ENCODE assay signal across 9 cellular contexts in genomic region chr11:44538375-44539054, GRCh38. TPM values are rescaled to one million over a fixed set of nuclear protein-coding genes. Genes with fewer than 3 reads are reported as not detected.
DNase-seq lines count a peak whose midpoint lies in the region; ATAC-seq and TF ChIP-seq lines count a peak whose summit lies in the region.
"Had no signal": no experiment of that assay in that cellular context is flagged by ENCODE, and none has a peak within 500 bp of the region (broad histone marks: within the 10 kb centered on the region; RNA-seq: fewer than 3 reads in every experiment).

No MANE protein-coding gene starts in this region.

- H3K4me3 Mint-ChIP-seq in nephron = no peak overlapping the region

- H4K20me1 ChIP-seq in PC-3 (ENCODE audit: low read length) = no peaks in the 10 kb centered on the region

- H3K36me3 ChIP-seq in PC-3 (ENCODE audit: low read depth, low read length) = no peaks in the 10 kb centered on the region

- CTCF ChIA-PET in PC-3 (lab: Charles Lee) = no interaction called here

- TF ChIP-seq CTCF in PC-3 (conservative IDR thresholded peaks at IDR 0.05; ENCODE audit: low read depth, low read length) = peak; percentile 91
- peak; percentile 97 to 99 (median 97) for TF ChIP-seq CTCF in nephron (IDR thresholded peaks at IDR 0.05; ENCODE audit: unreplicated experiment in 3 of 3)

- peak; percentile 100 for TF ChIP-seq RAD21 in Ishikawa (IDR thresholded peaks at IDR 0.05; ENCODE audit: low read depth)

- POLR2A ChIA-PET in PC-3 (lab: Charles Lee; ENCODE audit: unreplicated experiment) = no interaction called here

- intact Hi-C loops in PC-3 (cut with micrococcal nuclease) = loop anchor here (1.0 kb wide), 5 partner anchors 15 to 444 kb away; no protein-coding TSS in a partner anchor

- ATAC-seq in GM19463 (IDR thresholded peaks at IDR 0.05; ENCODE audit: unreplicated experiment) (peak; percentile 92), PC-3 (peak; percentile 98)
- peak; percentile 90 for ATAC-seq in stimulated activated naive CD8-positive, alpha-beta T cell treated with anti-CD3 and anti-CD28 coated beads, Interleukin-15, Interleukin-2, amounts not matched to agents 100 U/mL and 50 U/mL, for 24 hours

- no peak overlapping the region for H3K4me2 ChIP-seq in PC-3 (ENCODE audit: low read length)

- BruUV-seq in PC-3 (replicated peaks; lab: Mats Ljungman, UMichigan) = no TSS peak

- no peaks in the 10 kb centered on the region for H3K9me3 ChIP-seq in PC-3 (ENCODE audit: low read length)

- no peak overlapping the region for H3K9ac ChIP-seq in PC-3 (ENCODE audit: low read length)

- no peaks in the 10 kb centered on the region for H3K9me2 ChIP-seq in PC-3 (replicated peaks; ENCODE audit: low read length)

- no peaks in the 10 kb centered on the region for H3K9me3 Mint-ChIP-seq in nephron

- DNase-seq in C1 segment of cervical spinal cord (lab: John Stamatoyannopoulos, UW) (peak in 12 of 14 donors; percentile 1 to 81 (median 46)), PC-3 (peak; percentile 73), activated T-cell treated with anti-CD3 and anti-CD28 coated beads for 24 hours (ENCODE audit: low read depth) (peak; percentile 67), fibroblast of gingiva (ENCODE audit: low read depth) (peak; percentile 51)
- DNase-seq in stimulated activated naive CD8-positive, alpha-beta T cell treated with anti-CD3 and anti-CD28 coated beads, Interleukin-15, Interleukin-2, amounts not matched to agents 100 U/mL and 50 U/mL, for 24 hours = peak; percentile 78

- no peak for TF ChIP-seq EP300 in Ishikawa (IDR thresholded peaks at IDR 0.05; ENCODE audit: borderline replicate concordance)

- no peaks in the 10 kb centered on the region for H3K4me1 ChIP-seq in PC-3 (ENCODE audit: insufficient read depth, low read length)

- H3F3A ChIP-seq in PC-3 (ENCODE audit: low read length, unreplicated experiment) = no peaks in the 10 kb centered on the region

- H2AFZ ChIP-seq in PC-3 (ENCODE audit: low read length) = peak overlapping the region; percentile 71

- H3K36me3 Mint-ChIP-seq in nephron (ENCODE audit: low read depth) = no peaks in the 10 kb centered on the region
- H3K36me3 Mint-ChIP-seq: IgD-negative memory B cell had no signal

- H3K27me3 Mint-ChIP-seq in nephron (ENCODE audit: low read depth) = peaks cover 27% of the 10 kb centered on the region

- no peak overlapping the region for H3K4me3 ChIP-seq in PC-3 (ENCODE audit: low read length)

- H3K27ac ChIP-seq in PC-3 (ENCODE audit: low read length) = no peak overlapping the region

- peaks cover 3% of the 10 kb centered on the region; the same call in 1 of the 2 replicates for H3K27me3 ChIP-seq in PC-3 (ENCODE audit: low read length)

- H3K27ac Mint-ChIP-seq in nephron = peak overlapping the region in 2 of 3 experiments; percentile 35 to 51
- H3K27ac Mint-ChIP-seq: IgD-negative memory B cell had no signal

- H3K79me2 ChIP-seq in PC-3 (ENCODE audit: low read length) = no peaks in the 10 kb centered on the region

- H3K4me1 Mint-ChIP-seq in nephron = peaks cover 17% of the 10 kb centered on the region

TF ChIP-seq in Ishikawa, 13 proteins besides CTCF, POLR2A, EP300 and RAD21:
- TF ChIP-seq EGR1 (IDR thresholded peaks at IDR 0.05) (no peak), TEAD4 (IDR thresholded peaks at IDR 0.05) (no peak), TAF1 (IDR thresholded peaks at IDR 0.05; ENCODE audit: low read depth) (no peak), CREB1 (IDR thresholded peaks at IDR 0.05; ENCODE audit: low read depth) (no peak), ZBTB7A (IDR thresholded peaks at IDR 0.05; ENCODE audit: low read depth) (no peak), CEBPB (IDR thresholded peaks at IDR 0.05) (no peak), NFIC (IDR thresholded peaks at IDR 0.05) (no peak), MAX (IDR thresholded peaks at IDR 0.05) (no peak), REST (IDR thresholded peaks at IDR 0.05; ENCODE audit: low read depth) (no peak), FOXM1 (IDR thresholded peaks at IDR 0.05; ENCODE audit: borderline replicate concordance, low read depth) (no peak), USF1 (IDR thresholded peaks at IDR 0.05) (no peak)

RNA-seq across cellular contexts. Expression of gene CD82, which starts 26.9 kb away (rescaled TPM):
- total RNA-seq in PC-3 (2014; rRNA removed) = 4.3 and 5.0 TPM in 2 replicates
